In the genomic region with DNA sequence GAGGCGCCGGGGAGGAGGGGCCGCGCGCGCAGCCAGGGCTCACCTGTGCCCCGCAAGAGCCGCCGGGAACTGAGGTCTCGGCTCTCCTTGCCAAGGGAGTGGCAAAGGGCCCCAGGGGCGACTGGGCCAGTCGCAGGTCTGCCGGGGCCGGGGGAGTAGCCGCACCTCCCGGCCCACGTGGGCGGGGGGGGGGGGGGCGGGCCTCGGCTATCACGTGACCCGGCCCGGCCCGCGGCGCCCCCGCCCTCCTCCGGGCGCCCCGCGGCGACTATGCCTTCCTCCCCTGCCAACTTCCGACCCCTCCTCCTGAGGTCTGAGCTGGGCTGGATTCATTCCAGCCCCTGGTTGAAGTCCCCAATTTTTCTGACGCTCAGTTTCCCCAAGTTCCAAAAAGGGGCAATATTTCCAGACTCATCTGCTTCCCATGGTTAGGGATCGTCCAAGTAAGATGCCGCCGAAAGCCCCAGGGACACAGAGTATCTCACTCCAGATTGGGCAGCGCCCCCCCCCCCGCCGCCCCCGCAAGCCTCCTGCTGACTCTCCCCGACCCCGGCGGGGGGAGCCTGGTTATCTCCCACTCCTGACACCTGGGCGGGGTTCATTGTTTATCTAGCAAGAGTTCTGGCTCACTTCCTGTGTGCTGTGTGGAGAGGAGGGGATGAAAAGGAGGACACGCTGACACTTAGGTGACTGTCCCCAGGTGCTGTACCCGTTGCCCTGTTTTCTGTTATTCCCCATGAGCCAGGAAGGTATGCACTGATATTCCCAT, we compare ENCODE assay signal across 1 cellular context.
A peak's percentile ranks its signal among the peaks of the same experiment; 100 is the strongest.
TF ChIP-seq lines count a peak whose summit lies in the region.

A gene with protein sequence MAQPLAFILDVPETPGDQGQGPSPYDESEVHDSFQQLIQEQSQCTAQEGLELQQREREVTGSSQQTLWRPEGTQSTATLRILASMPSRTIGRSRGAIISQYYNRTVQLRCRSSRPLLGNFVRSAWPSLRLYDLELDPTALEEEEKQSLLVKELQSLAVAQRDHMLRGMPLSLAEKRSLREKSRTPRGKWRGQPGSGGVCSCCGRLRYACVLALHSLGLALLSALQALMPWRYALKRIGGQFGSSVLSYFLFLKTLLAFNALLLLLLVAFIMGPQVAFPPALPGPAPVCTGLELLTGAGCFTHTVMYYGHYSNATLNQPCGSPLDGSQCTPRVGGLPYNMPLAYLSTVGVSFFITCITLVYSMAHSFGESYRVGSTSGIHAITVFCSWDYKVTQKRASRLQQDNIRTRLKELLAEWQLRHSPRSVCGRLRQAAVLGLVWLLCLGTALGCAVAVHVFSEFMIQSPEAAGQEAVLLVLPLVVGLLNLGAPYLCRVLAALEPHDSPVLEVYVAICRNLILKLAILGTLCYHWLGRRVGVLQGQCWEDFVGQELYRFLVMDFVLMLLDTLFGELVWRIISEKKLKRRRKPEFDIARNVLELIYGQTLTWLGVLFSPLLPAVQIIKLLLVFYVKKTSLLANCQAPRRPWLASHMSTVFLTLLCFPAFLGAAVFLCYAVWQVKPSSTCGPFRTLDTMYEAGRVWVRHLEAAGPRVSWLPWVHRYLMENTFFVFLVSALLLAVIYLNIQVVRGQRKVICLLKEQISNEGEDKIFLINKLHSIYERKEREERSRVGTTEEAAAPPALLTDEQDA (minus strand): TSS at position 140 of the 769 bp plus-strand sequence. CDS start 1,923 bp downstream, outside the sequence.

TF ChIP-seq in K562, 482 proteins besides CTCF, POLR2A, EP300 and RAD21 (continued from another document and continues in another):
- TF ChIP-seq MAFF (IDR thresholded peaks at IDR 0.05; ENCODE audit: low read length) (no peak), NCOA2 (IDR thresholded peaks at IDR 0.05; ENCODE audit: partially characterized antibody in 2 of 2) (no peak), SMARCC2 (IDR thresholded peaks at IDR 0.05; ENCODE audit: low read depth) (peak; percentile 44; the same call in 1 of the 2 replicates), ZNF785 (CRISPR knock-in tag; IDR thresholded peaks at IDR 0.05) (no peak), BDP1 (IDR thresholded peaks at IDR 0.05; ENCODE audit: insufficient read depth, insufficient read length) (no peak), NBN (IDR thresholded peaks at IDR 0.05; ENCODE audit: low read depth) (peak; percentile 82), CCNT2 (IDR thresholded peaks at IDR 0.05; ENCODE audit: borderline replicate concordance, extremely low read depth, insufficient read length, low read depth, low read length) (peak; percentile 82), SIN3B (IDR thresholded peaks at IDR 0.05; ENCODE audit: low read depth) (no peak), HNRNPUL1 (IDR thresholded peaks at IDR 0.05; ENCODE audit: low read length) (no peak), CBX1 (IDR thresholded peaks at IDR 0.05; ENCODE audit: low read depth) (peak; percentile 86), GATA2 (CRISPR knock-in tag; IDR thresholded peaks at IDR 0.05) (peak; percentile 84), JUN (IDR thresholded peaks at IDR 0.05; ENCODE audit: borderline replicate concordance, low read depth, low read length) (no peak), JUN (CRISPR knock-in tag; IDR thresholded peaks at IDR 0.05; ENCODE audit: borderline replicate concordance) (no peak), ZNF263 (CRISPR knock-in tag; IDR thresholded peaks at IDR 0.05; ENCODE audit: borderline replicate concordance) (peak; percentile 40; the same call in 1 of the 2 replicates), KAT8 (IDR thresholded peaks at IDR 0.05; ENCODE audit: low read depth) (no peak), STAT5B (CRISPR knock-in tag; IDR thresholded peaks at IDR 0.05) (no peak), ZNF668 (CRISPR knock-in tag; IDR thresholded peaks at IDR 0.05) (0 out of 2 replicates have a peak, but pooled peaks have one; percentile 24), ZNF174 (CRISPR knock-in tag; IDR thresholded peaks at IDR 0.05) (no peak), KDM1A (IDR thresholded peaks at IDR 0.05) (peak in 1 of 2 experiments; percentile 88; a peak in 3 of 4 replicates), GATAD2B (IDR thresholded peaks at IDR 0.05; ENCODE audit: borderline replicate concordance) (peak; percentile 87), SMAD1 (IDR thresholded peaks at IDR 0.05; ENCODE audit: low read depth, low read length, partially characterized antibody) (no peak), TEAD2 (tag; IDR thresholded peaks at IDR 0.05) (0 out of 2 replicates have a peak, but pooled peaks have one; percentile 26), SRSF3 (IDR thresholded peaks at IDR 0.05; ENCODE audit: insufficient read depth, low read length) (no peak), ZNF408 (CRISPR knock-in tag; IDR thresholded peaks at IDR 0.05; ENCODE audit: low read depth) (no peak), ZNF143 (CRISPR knock-in tag; IDR thresholded peaks at IDR 0.05) (no peak), ZNF75A (CRISPR knock-in tag; IDR thresholded peaks at IDR 0.05) (no peak), U2AF1 (optimal IDR thresholded peaks at IDR 0.05; ENCODE audit: low read depth, low read length) (no peak)
- TF ChIP-seq, protein P1, sequence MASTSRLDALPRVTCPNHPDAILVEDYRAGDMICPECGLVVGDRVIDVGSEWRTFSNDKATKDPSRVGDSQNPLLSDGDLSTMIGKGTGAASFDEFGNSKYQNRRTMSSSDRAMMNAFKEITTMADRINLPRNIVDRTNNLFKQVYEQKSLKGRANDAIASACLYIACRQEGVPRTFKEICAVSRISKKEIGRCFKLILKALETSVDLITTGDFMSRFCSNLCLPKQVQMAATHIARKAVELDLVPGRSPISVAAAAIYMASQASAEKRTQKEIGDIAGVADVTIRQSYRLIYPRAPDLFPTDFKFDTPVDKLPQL (IDR thresholded peaks at IDR 0.05; ENCODE audit: extremely low read depth, insufficient read length), result no peak
- TF ChIP-seq, protein P2, sequence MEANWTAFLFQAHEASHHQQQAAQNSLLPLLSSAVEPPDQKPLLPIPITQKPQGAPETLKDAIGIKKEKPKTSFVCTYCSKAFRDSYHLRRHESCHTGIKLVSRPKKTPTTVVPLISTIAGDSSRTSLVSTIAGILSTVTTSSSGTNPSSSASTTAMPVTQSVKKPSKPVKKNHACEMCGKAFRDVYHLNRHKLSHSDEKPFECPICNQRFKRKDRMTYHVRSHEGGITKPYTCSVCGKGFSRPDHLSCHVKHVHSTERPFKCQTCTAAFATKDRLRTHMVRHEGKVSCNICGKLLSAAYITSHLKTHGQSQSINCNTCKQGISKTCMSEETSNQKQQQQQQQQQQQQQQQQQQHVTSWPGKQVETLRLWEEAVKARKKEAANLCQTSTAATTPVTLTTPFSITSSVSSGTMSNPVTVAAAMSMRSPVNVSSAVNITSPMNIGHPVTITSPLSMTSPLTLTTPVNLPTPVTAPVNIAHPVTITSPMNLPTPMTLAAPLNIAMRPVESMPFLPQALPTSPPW (CRISPR knock-in tag; IDR thresholded peaks at IDR 0.05), result peak; percentile 99
- TF ChIP-seq, protein P3, sequence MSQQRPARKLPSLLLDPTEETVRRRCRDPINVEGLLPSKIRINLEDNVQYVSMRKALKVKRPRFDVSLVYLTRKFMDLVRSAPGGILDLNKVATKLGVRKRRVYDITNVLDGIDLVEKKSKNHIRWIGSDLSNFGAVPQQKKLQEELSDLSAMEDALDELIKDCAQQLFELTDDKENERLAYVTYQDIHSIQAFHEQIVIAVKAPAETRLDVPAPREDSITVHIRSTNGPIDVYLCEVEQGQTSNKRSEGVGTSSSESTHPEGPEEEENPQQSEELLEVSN (IDR thresholded peaks at IDR 0.05; ENCODE audit: borderline replicate concordance in 1 of 2, extremely low read depth in 1 of 2, insufficient read depth in 1 of 2, insufficient read length in 1 of 2, low read depth in 1 of 2, low read length in 1 of 2, poor library complexity in 1 of 2, severe bottlenecking in 1 of 2), result peak in 1 of 2 experiments; percentile 39
- TF ChIP-seq, protein P4, sequence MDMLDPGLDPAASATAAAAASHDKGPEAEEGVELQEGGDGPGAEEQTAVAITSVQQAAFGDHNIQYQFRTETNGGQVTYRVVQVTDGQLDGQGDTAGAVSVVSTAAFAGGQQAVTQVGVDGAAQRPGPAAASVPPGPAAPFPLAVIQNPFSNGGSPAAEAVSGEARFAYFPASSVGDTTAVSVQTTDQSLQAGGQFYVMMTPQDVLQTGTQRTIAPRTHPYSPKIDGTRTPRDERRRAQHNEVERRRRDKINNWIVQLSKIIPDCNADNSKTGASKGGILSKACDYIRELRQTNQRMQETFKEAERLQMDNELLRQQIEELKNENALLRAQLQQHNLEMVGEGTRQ (CRISPR knock-in tag; IDR thresholded peaks at IDR 0.05), result peak; percentile 73
- TF ChIP-seq, protein P5, sequence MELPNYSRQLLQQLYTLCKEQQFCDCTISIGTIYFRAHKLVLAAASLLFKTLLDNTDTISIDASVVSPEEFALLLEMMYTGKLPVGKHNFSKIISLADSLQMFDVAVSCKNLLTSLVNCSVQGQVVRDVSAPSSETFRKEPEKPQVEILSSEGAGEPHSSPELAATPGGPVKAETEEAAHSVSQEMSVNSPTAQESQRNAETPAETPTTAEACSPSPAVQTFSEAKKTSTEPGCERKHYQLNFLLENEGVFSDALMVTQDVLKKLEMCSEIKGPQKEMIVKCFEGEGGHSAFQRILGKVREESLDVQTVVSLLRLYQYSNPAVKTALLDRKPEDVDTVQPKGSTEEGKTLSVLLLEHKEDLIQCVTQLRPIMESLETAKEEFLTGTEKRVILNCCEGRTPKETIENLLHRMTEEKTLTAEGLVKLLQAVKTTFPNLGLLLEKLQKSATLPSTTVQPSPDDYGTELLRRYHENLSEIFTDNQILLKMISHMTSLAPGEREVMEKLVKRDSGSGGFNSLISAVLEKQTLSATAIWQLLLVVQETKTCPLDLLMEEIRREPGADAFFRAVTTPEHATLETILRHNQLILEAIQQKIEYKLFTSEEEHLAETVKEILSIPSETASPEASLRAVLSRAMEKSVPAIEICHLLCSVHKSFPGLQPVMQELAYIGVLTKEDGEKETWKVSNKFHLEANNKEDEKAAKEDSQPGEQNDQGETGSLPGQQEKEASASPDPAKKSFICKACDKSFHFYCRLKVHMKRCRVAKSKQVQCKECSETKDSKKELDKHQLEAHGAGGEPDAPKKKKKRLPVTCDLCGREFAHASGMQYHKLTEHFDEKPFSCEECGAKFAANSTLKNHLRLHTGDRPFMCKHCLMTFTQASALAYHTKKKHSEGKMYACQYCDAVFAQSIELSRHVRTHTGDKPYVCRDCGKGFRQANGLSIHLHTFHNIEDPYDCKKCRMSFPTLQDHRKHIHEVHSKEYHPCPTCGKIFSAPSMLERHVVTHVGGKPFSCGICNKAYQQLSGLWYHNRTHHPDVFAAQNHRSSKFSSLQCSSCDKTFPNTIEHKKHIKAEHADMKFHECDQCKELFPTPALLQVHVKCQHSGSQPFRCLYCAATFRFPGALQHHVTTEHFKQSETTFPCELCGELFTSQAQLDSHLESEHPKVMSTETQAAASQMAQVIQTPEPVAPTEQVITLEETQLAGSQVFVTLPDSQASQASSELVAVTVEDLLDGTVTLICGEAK (IDR thresholded peaks at IDR 0.05), result peak; percentile 48; the same call in 1 of the 2 replicates
- TF ChIP-seq, protein P5 (CRISPR knock-in tag; IDR thresholded peaks at IDR 0.05), result no peak
- TF ChIP-seq, protein P6, sequence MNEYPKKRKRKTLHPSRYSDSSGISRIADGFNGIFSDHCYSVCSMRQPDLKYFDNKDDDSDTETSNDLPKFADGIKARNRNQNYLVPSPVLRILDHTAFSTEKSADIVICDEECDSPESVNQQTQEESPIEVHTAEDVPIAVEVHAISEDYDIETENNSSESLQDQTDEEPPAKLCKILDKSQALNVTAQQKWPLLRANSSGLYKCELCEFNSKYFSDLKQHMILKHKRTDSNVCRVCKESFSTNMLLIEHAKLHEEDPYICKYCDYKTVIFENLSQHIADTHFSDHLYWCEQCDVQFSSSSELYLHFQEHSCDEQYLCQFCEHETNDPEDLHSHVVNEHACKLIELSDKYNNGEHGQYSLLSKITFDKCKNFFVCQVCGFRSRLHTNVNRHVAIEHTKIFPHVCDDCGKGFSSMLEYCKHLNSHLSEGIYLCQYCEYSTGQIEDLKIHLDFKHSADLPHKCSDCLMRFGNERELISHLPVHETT (CRISPR knock-in tag; conservative IDR thresholded peaks at IDR 0.05 in 1 of 2, IDR thresholded peaks at IDR 0.05 in 1 of 2), result peak in 1 of 2 experiments; percentile 77; a peak in 2 of 4 replicates
- TF ChIP-seq, protein P7, sequence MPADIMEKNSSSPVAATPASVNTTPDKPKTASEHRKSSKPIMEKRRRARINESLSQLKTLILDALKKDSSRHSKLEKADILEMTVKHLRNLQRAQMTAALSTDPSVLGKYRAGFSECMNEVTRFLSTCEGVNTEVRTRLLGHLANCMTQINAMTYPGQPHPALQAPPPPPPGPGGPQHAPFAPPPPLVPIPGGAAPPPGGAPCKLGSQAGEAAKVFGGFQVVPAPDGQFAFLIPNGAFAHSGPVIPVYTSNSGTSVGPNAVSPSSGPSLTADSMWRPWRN (IDR thresholded peaks at IDR 0.05; ENCODE audit: low read depth), result peak; percentile 30; the same call in 1 of the 2 replicates
- TF ChIP-seq, protein P8, sequence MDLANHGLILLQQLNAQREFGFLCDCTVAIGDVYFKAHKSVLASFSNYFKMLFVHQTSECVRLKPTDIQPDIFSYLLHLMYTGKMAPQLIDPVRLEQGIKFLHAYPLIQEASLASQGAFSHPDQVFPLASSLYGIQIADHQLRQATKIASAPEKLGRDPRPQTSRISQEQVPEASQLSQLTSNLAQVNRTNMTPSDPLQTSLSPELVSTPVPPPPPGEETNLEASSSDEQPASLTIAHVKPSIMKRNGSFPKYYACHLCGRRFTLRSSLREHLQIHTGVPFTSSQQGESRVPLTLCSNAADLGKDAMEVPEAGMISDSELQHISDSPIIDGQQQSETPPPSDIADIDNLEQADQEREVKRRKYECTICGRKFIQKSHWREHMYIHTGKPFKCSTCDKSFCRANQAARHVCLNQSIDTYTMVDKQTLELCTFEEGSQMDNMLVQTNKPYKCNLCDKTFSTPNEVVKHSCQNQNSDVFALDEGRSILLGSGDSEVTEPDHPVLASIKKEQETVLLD (IDR thresholded peaks at IDR 0.05), result peak; percentile 82; the same call in 1 of the 2 replicates
